ENCODE assay signal across 24 cellular contexts in genomic region chr3:6518709-6519345, GRCh38.
DNase-seq lines count a peak whose midpoint lies in the region; FAIRE-seq and TF ChIP-seq lines count a peak whose summit lies in the region.
"Had no signal": no experiment of that assay in that cellular context is flagged by ENCODE, and none has a peak within 500 bp of the region (broad histone marks: within the 10 kb centered on the region; RNA-seq: fewer than 3 reads in every experiment).

No MANE protein-coding gene starts in this region.

- H4K20me1 ChIP-seq in H1 (replicated peaks in 1 of 2; ENCODE audit: control insufficient read depth in 1 of 2, insufficient read depth in 2 of 2, low read length in 2 of 2) (no peaks in the 10 kb centered on the region), neural progenitor cell (ENCODE audit: low read depth) (no peaks in the 10 kb centered on the region)

- no peaks in the 10 kb centered on the region for H3K36me3 Mint-ChIP-seq in neural progenitor cell
- H3K36me3 Mint-ChIP-seq in endodermal cell (ENCODE audit: low read depth), result peaks cover 13% of the 10 kb centered on the region
- H3K36me3 Mint-ChIP-seq: CD4-positive, CD25-positive, alpha-beta regulatory T cell; CD8-positive, alpha-beta memory T cell; IgD-negative memory B cell had no signal

- H3K4me3 ChIP-seq in H1 (ENCODE audit: extremely low read depth in 1 of 4, insufficient read depth in 2 of 4, low read depth in 3 of 4, low read length in 4 of 4) (no peak overlapping the region), neural progenitor cell (no peak overlapping the region), endodermal cell (ENCODE audit: low read length) (no peak overlapping the region), left ventricle myocardium inferior (no peak overlapping the region)

- CTCF ChIA-PET in H1 (lab: Charles Lee; ENCODE audit: partially characterized antibody), result no interaction called here

- no peak for TF ChIP-seq POLR2A in H1 (IDR thresholded peaks at IDR 0.05; ENCODE audit: control extremely low read depth in 1 of 2, low read depth in 2 of 2, low read length in 2 of 2)

- H3K23ac ChIP-seq in H1 (ENCODE audit: insufficient read length), result no peak overlapping the region

- FAIRE-seq in H1 (lab: Jason Lieb, UNC), result no peak
- FAIRE-seq: A204.1, G401.6, GM12891, GM19239, HTR-8/SVneo had no signal

- no peak overlapping the region for H2BK120ac ChIP-seq in H1 (replicated peaks; ENCODE audit: low read depth, low read length)

- H3K79me1 ChIP-seq in H1 (ENCODE audit: low read depth, low read length), result no peaks in the 10 kb centered on the region

- H3F3A ChIP-seq in neural progenitor cell (ENCODE audit: low read depth), result no peaks in the 10 kb centered on the region

- TF ChIP-seq EP300 in H1 (IDR thresholded peaks at IDR 0.05; ENCODE audit: borderline replicate concordance in 1 of 2, low read depth in 2 of 2, low read length in 2 of 2), result no peak

- POLR2A ChIA-PET in H1 (lab: Charles Lee; ENCODE audit: partially characterized antibody), result no interaction called here

- WGBS in H1 (ENCODE audit: extremely low coverage in 1 of 2, insufficient coverage in 1 of 2, insufficient read length in 1 of 2, insufficient replicate concordance in 2 of 2, low coverage in 1 of 2, low lambda C conversion rate in 2 of 2, missing lambda C conversion rate in 1 of 2), 2 experiments, result 90% methylated on average over 6 of the region's 6 CpGs; no CpG with 5 or more reads in 1 of the 2 experiments
- WGBS in endodermal cell (ENCODE audit: insufficient coverage in 1 of 2, insufficient read length in 1 of 2), 2 experiments, result 91 to 100% methylated on average over 4 to 6 of the region's 6 CpGs

- H3K4ac ChIP-seq in H1 (replicated peaks; ENCODE audit: insufficient read length, low read depth, low read length), result no peak overlapping the region

- H3K27ac ChIP-seq in H1 (ENCODE audit: low read depth, low read length), result no peak overlapping the region
- H3K27ac ChIP-seq in neural progenitor cell, result no peak overlapping the region
- H3K27ac ChIP-seq in endodermal cell (ENCODE audit: low read depth, low read length), result no peak overlapping the region
- H3K27ac ChIP-seq in left ventricle myocardium inferior (replicated peaks), result no peak overlapping the region

- no peak overlapping the region for H3K14ac ChIP-seq in H1 (ENCODE audit: insufficient read length)

- intact Hi-C loops in left ventricle myocardium inferior (cut with micrococcal nuclease), result no loop called here

- H3K9me3 ChIP-seq in H1 (ENCODE audit: insufficient read depth in 2 of 2, low read depth in 1 of 2, low read length in 1 of 2) (no peaks in the 10 kb centered on the region), neural progenitor cell (ENCODE audit: low read depth) (no peaks in the 10 kb centered on the region), endodermal cell (ENCODE audit: control insufficient read depth, low read length) (no peaks in the 10 kb centered on the region), left ventricle myocardium inferior (replicated peaks) (no peaks in the 10 kb centered on the region)
- H3K9me3 ChIP-seq: BE2C had no signal

- H4K91ac ChIP-seq in H1 (replicated peaks; ENCODE audit: insufficient read length, low read length), result no peak overlapping the region

- H2AK5ac ChIP-seq in H1 (ENCODE audit: low read depth, low read length), result no peak overlapping the region

- H3K4me2 ChIP-seq in H1 (ENCODE audit: insufficient read depth in 1 of 2, low read depth in 2 of 2, low read length in 2 of 2) (no peak overlapping the region), neural progenitor cell (no peak overlapping the region)

- no peaks in the 10 kb centered on the region for H3K27me3 ChIP-seq in H1 (replicated peaks in 1 of 4; ENCODE audit: control insufficient read depth in 3 of 4, extremely low read depth in 1 of 4, insufficient read depth in 3 of 4, low read length in 3 of 4)
- H3K27me3 ChIP-seq in neural progenitor cell, result no peaks in the 10 kb centered on the region
- peaks cover 15% of the 10 kb centered on the region for H3K27me3 ChIP-seq in endodermal cell (ENCODE audit: control insufficient read depth, insufficient read depth, low read length, poor library complexity, severe bottlenecking)
- H3K27me3 ChIP-seq in left ventricle myocardium inferior (ENCODE audit: low read depth), result no peaks in the 10 kb centered on the region
- H3K27me3 ChIP-seq: BE2C had no signal

- H2BK12ac ChIP-seq in H1 (ENCODE audit: low read depth, low read length), result no peak overlapping the region

- H3K23me2 ChIP-seq in H1 (ENCODE audit: low read depth, low read length), result no peaks in the 10 kb centered on the region

- H2AFZ ChIP-seq in H1 (ENCODE audit: low read length) (no peak overlapping the region), neural progenitor cell (replicated peaks) (no peak overlapping the region)

- peak; percentile 0 for DNase-seq in MV-4-11 (lab: John Stamatoyannopoulos, UW)
- no peak for DNase-seq in H1 (ENCODE audit: low read depth in 1 of 2, low spot score in 2 of 2)
- DNase-seq in inferior parietal cortex (ENCODE audit: extremely low spot score), result peak; percentile 18
- DNase-seq in neural progenitor cell (ENCODE audit: low spot score), result no peak
- no peak for DNase-seq in T-helper 9 cell
- no peak for DNase-seq in endodermal cell
- DNase-seq in left ventricle myocardium inferior, result no peak
- DNase-seq: ACHN; BE2C; C1 segment of cervical spinal cord; CD4-positive, CD25-positive, alpha-beta regulatory T cell; CD8-positive, alpha-beta memory T cell; COR-L47; DMS 273 treated with DMSO at 0.1 percent for 48 hours; DMS53; DND-41; EL; HFFc6 had no signal

- no peak overlapping the region for H4K5ac ChIP-seq in H1 (ENCODE audit: insufficient read length, low read depth, low read length)

- TF ChIP-seq RAD21 in H1 (IDR thresholded peaks at IDR 0.05 in 1 of 2, conservative IDR thresholded peaks at IDR 0.05 in 1 of 2; ENCODE audit: low read depth in 2 of 2, low read length in 2 of 2), result no peak

- no peak overlapping the region for H3K18ac ChIP-seq in H1 (ENCODE audit: extremely low read depth, low read length)

- no peak overlapping the region for H2BK5ac ChIP-seq in H1 (ENCODE audit: low read depth, low read length)

- H3K36me3 ChIP-seq in H1 (ENCODE audit: control insufficient read depth in 2 of 4, insufficient read depth in 4 of 4, low read length in 3 of 4) (no peaks in the 10 kb centered on the region), neural progenitor cell (no peaks in the 10 kb centered on the region), endodermal cell (ENCODE audit: control insufficient read depth, insufficient read depth, low read length) (no peaks in the 10 kb centered on the region), left ventricle myocardium inferior (no peaks in the 10 kb centered on the region)
- H3K36me3 ChIP-seq: BE2C had no signal

- H3K9ac ChIP-seq in H1 (replicated peaks in 1 of 4; ENCODE audit: extremely low read depth in 1 of 4, low read depth in 3 of 4, low read length in 3 of 4), result no peak overlapping the region
- no peak overlapping the region for H3K9ac ChIP-seq in neural progenitor cell
- no peak overlapping the region for H3K9ac ChIP-seq in endodermal cell (ENCODE audit: extremely low read depth, low read length, poor library complexity, severe bottlenecking)

- H3K79me2 ChIP-seq in H1 (ENCODE audit: control insufficient read depth in 1 of 2, insufficient read depth in 2 of 2, low read length in 2 of 2) (no peaks in the 10 kb centered on the region), neural progenitor cell (ENCODE audit: low read depth) (no peaks in the 10 kb centered on the region)

- TF ChIP-seq CTCF in H1 (IDR thresholded peaks at IDR 0.05; ENCODE audit: control extremely low read depth in 1 of 3, insufficient read depth in 1 of 3, low read depth in 1 of 3, low read length in 3 of 3) (no peak), neural progenitor cell (IDR thresholded peaks at IDR 0.05) (no peak), endodermal cell (conservative IDR thresholded peaks at IDR 0.05) (no peak), left ventricle myocardium inferior (IDR thresholded peaks at IDR 0.05; ENCODE audit: borderline replicate concordance) (no peak)

- no peak overlapping the region for H4K8ac ChIP-seq in H1 (ENCODE audit: extremely low read depth, insufficient read depth, low read length)

- H3K56ac ChIP-seq in H1 (replicated peaks; ENCODE audit: insufficient read length, low read depth, low read length), result no peak overlapping the region

- H3K4me1 ChIP-seq in H1 (replicated peaks in 1 of 4; ENCODE audit: control insufficient read depth in 3 of 4, insufficient read depth in 4 of 4, low read length in 3 of 4) (no peaks in the 10 kb centered on the region), neural progenitor cell (no peaks in the 10 kb centered on the region), endodermal cell (ENCODE audit: control insufficient read depth, insufficient read depth, low read length) (peaks cover 18% of the 10 kb centered on the region), left ventricle myocardium inferior (peaks cover 3% of the 10 kb centered on the region)
- H3K4me1 ChIP-seq: BE2C had no signal

- peaks cover 3% of the 10 kb centered on the region for H3K9me3 Mint-ChIP-seq in neural progenitor cell
- H3K9me3 Mint-ChIP-seq in endodermal cell, result peaks cover 8% of the 10 kb centered on the region

- H3K4me1 Mint-ChIP-seq in neural progenitor cell, result no peaks in the 10 kb centered on the region
- H3K4me1 Mint-ChIP-seq in endodermal cell, result peaks cover 40% of the 10 kb centered on the region
- H3K4me1 Mint-ChIP-seq: CD4-positive, CD25-positive, alpha-beta regulatory T cell; CD8-positive, alpha-beta memory T cell; IgD-negative memory B cell had no signal

- peak overlapping the region; percentile 89 for H3K27ac Mint-ChIP-seq in neural progenitor cell
- H3K27ac Mint-ChIP-seq in endodermal cell, result no peak overlapping the region
- H3K27ac Mint-ChIP-seq: CD8-positive, alpha-beta memory T cell; HFFc6; IgD-negative memory B cell had no signal

- H2BK15ac ChIP-seq in H1 (ENCODE audit: low read length), result no peak overlapping the region

- H2BK20ac ChIP-seq in H1 (ENCODE audit: low read length), result no peak overlapping the region

- H3K27me3 Mint-ChIP-seq in neural progenitor cell (ENCODE audit: insufficient read depth, low read depth) (peaks cover 2% of the 10 kb centered on the region), endodermal cell (ENCODE audit: insufficient read depth) (no peaks in the 10 kb centered on the region)
- H3K27me3 Mint-ChIP-seq: CD4-positive, CD25-positive, alpha-beta regulatory T cell; IgD-negative memory B cell had no signal

- H3K4me3 Mint-ChIP-seq in neural progenitor cell (no peak overlapping the region), endodermal cell (no peak overlapping the region)
- H3K4me3 Mint-ChIP-seq: CD4-positive, CD25-positive, alpha-beta regulatory T cell; CD8-positive, alpha-beta memory T cell; HFFc6; IgD-negative memory B cell had no signal

TF ChIP-seq in H1, 55 proteins besides CTCF, POLR2A, EP300 and RAD21 (continues in another document):
- TF ChIP-seq SRF (IDR thresholded peaks at IDR 0.05; ENCODE audit: low read depth, low read length) (no peak), ASH2L (IDR thresholded peaks at IDR 0.05; ENCODE audit: low read length) (no peak), NANOG (IDR thresholded peaks at IDR 0.05; ENCODE audit: insufficient read depth, low read depth, low read length, poor library complexity, severe bottlenecking) (no peak), SIN3A (conservative IDR thresholded peaks at IDR 0.05 in 1 of 2, IDR thresholded peaks at IDR 0.05 in 1 of 2; ENCODE audit: low read depth in 1 of 2, low read length in 2 of 2) (no peak), TCF12 (IDR thresholded peaks at IDR 0.05; ENCODE audit: low read depth, low read length) (no peak)

Comparison
In these comparisons a context has a peak if more than half of its experiments do, and no peak if none do; other contexts are left out.
1. DNase-seq: peak in MV-4-11 (single experiment) and inferior parietal cortex (single experiment); none in H1 (0 of 2), neural progenitor cell (single experiment), T-helper 9 cell (single experiment), endodermal cell (single experiment) and left ventricle myocardium inferior (single experiment).